21 cellular contexts compared by ENCODE assay signal in the genomic region with DNA sequence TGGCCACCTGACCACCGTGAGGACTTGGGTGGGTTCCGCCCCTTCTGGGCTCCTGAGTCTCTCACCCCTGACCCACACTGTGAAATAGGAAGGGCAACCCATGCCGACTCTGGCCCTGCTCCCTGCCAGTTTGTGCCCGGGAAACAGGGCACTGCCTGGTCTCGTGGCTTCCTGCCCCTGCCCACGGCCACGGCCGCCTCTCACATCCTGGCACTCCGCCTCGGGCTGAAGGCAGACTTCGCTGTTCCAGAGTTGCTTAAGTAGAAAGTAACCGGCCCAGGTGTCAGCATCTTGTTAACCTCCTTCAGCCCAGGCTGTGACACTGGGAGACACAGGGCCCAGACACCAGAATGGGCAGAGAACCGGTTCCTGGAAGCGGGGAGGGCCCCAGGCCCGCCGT.
"Had no signal": no experiment of that assay in that cellular context is flagged by ENCODE, and none has a peak within 500 bp of the region (broad histone marks: within the 10 kb centered on the region; RNA-seq: fewer than 3 reads in every experiment).

No MANE protein-coding gene starts in this region.

- H3K4me3 ChIP-seq: colonic mucosa, esophagus squamous epithelium, skin epidermis, tibial nerve had no signal

- H3K4me1 ChIP-seq: colonic mucosa had no signal

- H3K27ac ChIP-seq: colonic mucosa, epithelial cell of prostate, esophagus squamous epithelium, neutrophil had no signal

- ATAC-seq: activated CD8-positive, alpha-beta T cell treated with anti-CD3 and anti-CD28 coated beads for 36 hours; activated naive CD4-positive, alpha-beta T cell treated with anti-CD3 and anti-CD28 coated beads, Interleukin-2, amount 50 U/mL, for 72 hours; sciatic nerve; stimulated activated effector memory CD8-positive, alpha-beta T cell treated with anti-CD3 and anti-CD28 coated beads, Interleukin-12 subunit alpha, Interleukin-12 subunit beta, amount 100 ng/mL, for 72 hours; stimulated activated naive CD8-positive, alpha-beta T cell treated with anti-CD3 and anti-CD28 coated beads, Interleukin-15, amount 100 ng/mL, for 72 hours had no signal

- DNase-seq: activated B cell treated with CpG ODN at 0.5 μM for 24 hours; activated CD4-positive, alpha-beta T cell treated with anti-CD3 and anti-CD28 coated beads, Interleukin-2, amount 50 U/mL, for 1 hour; activated CD8-positive, alpha-beta T cell treated with anti-CD3 and anti-CD28 coated beads for 36 hours; activated naive CD4-positive, alpha-beta T cell; activated T-cell treated with anti-CD3 and anti-CD28 coated beads, Interleukin-2, amount 50 U/mL, for 48 hours; cerebellar nuclear complex; colonic mucosa; effector CD8-positive, alpha-beta T cell; esophagus squamous epithelium; foreskin melanocyte; stimulated activated CD4-positive, alpha-beta T cell treated with anti-CD3 and anti-CD28 coated beads, Interleukin-12 subunit alpha, Interleukin-12 subunit beta, amount 100 ng/mL, for 4 hours; stimulated activated CD4-positive, alpha-beta T cell treated with anti-CD3 and anti-CD28 coated beads, Interleukin-4, amount 100 ng/mL, for 24 hours; stimulated activated naive CD8-positive, alpha-beta T cell treated with anti-CD3 and anti-CD28 coated beads, Interleukin-15, amount 100 ng/mL, for 72 hours; T-helper 1 cell had no signal

- H3K9me3 ChIP-seq: colonic mucosa, esophagus squamous epithelium, neutrophil, tibial nerve had no signal

- H3K36me3 ChIP-seq: colonic mucosa, esophagus squamous epithelium, neutrophil, tibial nerve had no signal

- H3K27me3 ChIP-seq: tibial nerve had no signal
